In genomic region chr6:25934735-25935313, GRCh38 we compare ENCODE assay signal across 21 cellular contexts. TPM values are rescaled to one million over a fixed set of nuclear protein-coding genes. Genes with fewer than 3 reads are reported as not detected.
DNase-seq lines count a peak whose midpoint lies in the region; ATAC-seq and TF ChIP-seq lines count a peak whose summit lies in the region.
"Had no signal": no experiment of that assay in that cellular context is flagged by ENCODE, and none has a peak within 500 bp of the region (broad histone marks: within the 10 kb centered on the region; RNA-seq: fewer than 3 reads in every experiment).

No MANE protein-coding gene starts in this region.

- TF ChIP-seq CTCF in fibroblast of pulmonary artery (IDR thresholded peaks at IDR 0.05; ENCODE audit: low read length, missing control alignments): no peak
- TF ChIP-seq CTCF in hepatocyte (IDR thresholded peaks at IDR 0.05; ENCODE audit: poor library complexity): no peak

- no peaks in the 10 kb centered on the region for H3K9me2 ChIP-seq in hepatocyte (replicated peaks; ENCODE audit: insufficient read depth)

- H3K27me3 ChIP-seq in ACC112 (ENCODE audit: insufficient read depth, low read length): no peaks in the 10 kb centered on the region
- H3K27me3 ChIP-seq in hepatocyte: no peaks in the 10 kb centered on the region
- H3K27me3 ChIP-seq: SJSA1 had no signal

- H3K27me3 Mint-ChIP-seq in activated T-helper 17 cell treated with anti-CD3 and anti-CD28 coated beads, Interleukin-2, amount 50 U/mL, for 72 hours: peaks cover 9% of the 10 kb centered on the region

- no peaks in the 10 kb centered on the region for H3K9me3 ChIP-seq in hepatocyte (ENCODE audit: low read depth)
- H3K9me3 ChIP-seq: SJSA1 had no signal

- no peak overlapping the region for H3K4me3 Mint-ChIP-seq in activated T-helper 17 cell treated with anti-CD3 and anti-CD28 coated beads, Interleukin-2, amount 50 U/mL, for 72 hours
- H3K4me3 Mint-ChIP-seq: CD4-positive, CD25-positive, alpha-beta regulatory T cell had no signal

- 56% methylated on average over 3 of the region's 3 CpGs for WGBS in hepatocyte (ENCODE audit: low lambda C conversion rate, missing lambda C conversion rate)

- no peak overlapping the region for H3K4me2 ChIP-seq in hepatocyte

- H2AFZ ChIP-seq in ACC112 (ENCODE audit: low read length, unreplicated experiment) (no peak overlapping the region), hepatocyte (no peak overlapping the region)

- no peaks in the 10 kb centered on the region for H3K4me1 Mint-ChIP-seq in activated T-helper 17 cell treated with anti-CD3 and anti-CD28 coated beads, Interleukin-2, amount 50 U/mL, for 72 hours

- peak; percentile 50 for ATAC-seq in activated T-helper 17 cell treated with anti-CD3 and anti-CD28 coated beads, Interleukin-2, amount 50 U/mL, for 72 hours (replicated peaks)
- no peak for ATAC-seq in GM21423 (IDR thresholded peaks at IDR 0.05; ENCODE audit: unreplicated experiment)
- ATAC-seq: Right ventricle myocardium inferior had no signal

- no peaks in the 10 kb centered on the region for H3K36me3 Mint-ChIP-seq in activated T-helper 17 cell treated with anti-CD3 and anti-CD28 coated beads, Interleukin-2, amount 50 U/mL, for 72 hours (ENCODE audit: low read depth)
- H3K36me3 Mint-ChIP-seq: CD4-positive, CD25-positive, alpha-beta regulatory T cell had no signal

- H3K36me3 ChIP-seq in ACC112 (ENCODE audit: insufficient read depth, low read length) (no peaks in the 10 kb centered on the region), hepatocyte (replicated peaks; ENCODE audit: insufficient read depth, low read depth) (no peaks in the 10 kb centered on the region)
- H3K36me3 ChIP-seq: SJSA1 had no signal

- H3K4me1 ChIP-seq in ACC112 (ENCODE audit: control insufficient read depth, insufficient read depth, low read length, unreplicated experiment): peaks cover 5% of the 10 kb centered on the region
- H3K4me1 ChIP-seq in hepatocyte (ENCODE audit: insufficient read depth): no peaks in the 10 kb centered on the region
- H3K4me1 ChIP-seq: SJSA1 had no signal

- no peaks in the 10 kb centered on the region for H3K9me3 Mint-ChIP-seq in activated T-helper 17 cell treated with anti-CD3 and anti-CD28 coated beads, Interleukin-2, amount 50 U/mL, for 72 hours

- peak overlapping the region; percentile 15 for H3K27ac ChIP-seq in ACC112 (ENCODE audit: low read depth, low read length)
- H3K27ac ChIP-seq in hepatocyte: no peak overlapping the region
- H3K27ac ChIP-seq: HL-60, SJSA1 had no signal

- H3K4me3 ChIP-seq in ACC112 (ENCODE audit: low read depth, low read length) (no peak overlapping the region), fibroblast of pulmonary artery (replicated peaks; ENCODE audit: low read depth, low read length) (no peak overlapping the region), hepatocyte (no peak overlapping the region)
- H3K4me3 ChIP-seq: SJSA1 had no signal

- DNase-seq in HCEC 1CT (peak; percentile 54), fibroblast of pulmonary artery (ENCODE audit: low read depth) (peak; percentile 13), hepatocyte (ENCODE audit: low spot score) (no peak), SK-N-DZ (ENCODE audit: low spot score) (no peak)
- DNase-seq: CD4-positive, CD25-positive, alpha-beta regulatory T cell; COR-L47; IMR-90; NCI-H1105 treated with DMSO at 0.1 percent for 48 hours; NCI-H2081; NCI-H2171; NCI-H526 had no signal

- no peak overlapping the region for H3K27ac Mint-ChIP-seq in activated T-helper 17 cell treated with anti-CD3 and anti-CD28 coated beads, Interleukin-2, amount 50 U/mL, for 72 hours
- H3K27ac Mint-ChIP-seq: CD4-positive, CD25-positive, alpha-beta regulatory T cell had no signal

- no peaks in the 10 kb centered on the region for H4K20me1 ChIP-seq in hepatocyte (ENCODE audit: insufficient read depth, poor library complexity, severe bottlenecking)

- no peaks in the 10 kb centered on the region for H3K79me2 ChIP-seq in ACC112 (ENCODE audit: control insufficient read depth, insufficient read depth, low read length, unreplicated experiment)
- no peaks in the 10 kb centered on the region for H3K79me2 ChIP-seq in hepatocyte

RNA-seq across cellular contexts. Expression of gene SLC17A2, which starts 4.3 kb away (rescaled TPM):
- total RNA-seq in activated T-helper 17 cell treated with anti-CD3 and anti-CD28 coated beads, Interleukin-2, amount 50 U/mL, for 72 hours: not detected
- 6.4 and 7.7 TPM in 2 replicates for total RNA-seq in hepatocyte
- polyA plus RNA-seq in hepatocyte: 2.2 and 2.8 TPM in 2 replicates
- not detected in 2 replicates for polyA plus RNA-seq in SK-N-DZ (2014; cell fraction: cytosol; rRNA removed)
- polyA plus RNA-seq in SK-N-DZ (2014; cell fraction: nucleus; rRNA removed): not detected in 2 replicates
- total RNA-seq: A673; CD4-positive, CD25-positive, alpha-beta regulatory T cell; G401; IMR-90; OCI-LY7; Right ventricle myocardium inferior; SJSA1 had no signal
- polyA plus RNA-seq: BJ; CD4-positive, CD25-positive, alpha-beta regulatory T cell; IMR-90 had no signal

RNA-seq across cellular contexts. Expression of gene TRIM38, which starts 27.8 kb away (rescaled TPM):
- total RNA-seq in activated T-helper 17 cell treated with anti-CD3 and anti-CD28 coated beads, Interleukin-2, amount 50 U/mL, for 72 hours: 10 to 100 TPM; 26.7 to 69.2 TPM
- 7.9 and 8.6 TPM in 2 replicates for total RNA-seq in hepatocyte
- 3.2 and 5.2 TPM in 2 replicates for polyA plus RNA-seq in hepatocyte
- 0.02 TPM in 1 of 2 replicates, not detected in the other for polyA plus RNA-seq in SK-N-DZ (2014; cell fraction: cytosol; rRNA removed)
- 0.05 TPM in 1 of 2 replicates, not detected in the other for polyA plus RNA-seq in SK-N-DZ (2014; cell fraction: nucleus; rRNA removed)

Comparison
In these comparisons a context has a peak if more than half of its experiments do, and no peak if none do; other contexts are left out.
1. DNase-seq: peak in HCEC 1CT (single experiment) and fibroblast of pulmonary artery (single experiment); none in hepatocyte (single experiment) and SK-N-DZ (single experiment).